19 cellular contexts compared by ENCODE assay signal in genomic region chr7:25864511-25864910, GRCh38.
"Had no signal": no experiment of that assay in that cellular context is flagged by ENCODE, and none has a peak within 500 bp of the region (broad histone marks: within the 10 kb centered on the region; RNA-seq: fewer than 3 reads in every experiment).

No MANE protein-coding gene starts in this region.

- H3K79me2 ChIP-seq: parathyroid adenoma had no signal

- DNase-seq: cortex of kidney; effector CD4-positive, alpha-beta T cell; foreskin fibroblast; gastrocnemius medialis; head of caudate nucleus; right lobe of liver; small intestine; stimulated activated CD4-positive, alpha-beta T cell treated with anti-CD3 and anti-CD28 coated beads, Interleukin-15, amount 100 ng/mL, for 24 hours; stimulated activated CD4-positive, alpha-beta T cell treated with anti-CD3 and anti-CD28 coated beads, Interleukin-2, amount 100 ng/mL, for 48 hours; stimulated activated naive CD4-positive, alpha-beta T cell; stimulated activated naive CD8-positive, alpha-beta T cell treated with anti-CD3 and anti-CD28 coated beads, Interleukin-15, amount 100 ng/mL, for 72 hours; thyroid gland; trophoblast cell had no signal

- H3K9me3 ChIP-seq: gastrocnemius medialis, right lobe of liver, thyroid gland, vagina had no signal

- H3K4me3 ChIP-seq: gastrocnemius medialis, lung, neural progenitor cell, right lobe of liver, thyroid gland, vagina had no signal

- H2AFZ ChIP-seq: neural progenitor cell, parathyroid adenoma had no signal

- H3K36me3 ChIP-seq: gastrocnemius medialis, neural progenitor cell, right lobe of liver, thyroid gland, vagina had no signal

- H3K9ac ChIP-seq: neural progenitor cell, parathyroid adenoma had no signal

- H3K27ac ChIP-seq: epithelial cell of prostate, gastrocnemius medialis, neural progenitor cell, parathyroid adenoma, right lobe of liver, thyroid gland, vagina had no signal

- H3K4me2 ChIP-seq: neural progenitor cell had no signal

- H3K4me1 ChIP-seq: neural progenitor cell, parathyroid adenoma, right lobe of liver, thyroid gland had no signal

- FAIRE-seq: keratinocyte had no signal
